8 cellular contexts compared by ENCODE assay signal in genomic region chr1:153422450-153423068, GRCh38. TPM values are rescaled to one million over a fixed set of nuclear protein-coding genes. Genes with fewer than 3 reads are reported as not detected.
A peak's percentile ranks its signal among the peaks of the same experiment; 100 is the strongest.
DNase-seq lines count a peak whose midpoint lies in the region; ATAC-seq and TF ChIP-seq lines count a peak whose summit lies in the region.

No MANE protein-coding gene starts in this region.

- H3K27ac Mint-ChIP-seq in WTC11 = no peak overlapping the region

- H3K4me1 ChIP-seq in gastroesophageal sphincter = no peaks in the 10 kb centered on the region

- peaks cover 29% of the 10 kb centered on the region for H3K27me3 ChIP-seq in gastroesophageal sphincter

- DNase-seq in AG10803 (ENCODE audit: low read depth) (peak; percentile 34), WTC11 (ENCODE audit: low spot score) (peak; percentile 81), choroid plexus epithelial cell (ENCODE audit: low read depth) (peak; percentile 66), lower leg skin (ENCODE audit: low spot score in 2 of 2) (peak; percentile 55 to 90)
- DNase-seq in stimulated activated CD8-positive, alpha-beta memory T cell treated with anti-CD3 and anti-CD28 coated beads, Interleukin-15, amount 100 ng/mL, for 1 hour (ENCODE audit: low read depth) = peak; percentile 43

- H3K4me3 ChIP-seq in AG10803 (ENCODE audit: low read length) = no peak overlapping the region
- no peak overlapping the region for H3K4me3 ChIP-seq in choroid plexus epithelial cell (ENCODE audit: low read depth, low read length)
- no peak overlapping the region for H3K4me3 ChIP-seq in lower leg skin (ENCODE audit: low read depth, poor library complexity, severe bottlenecking)
- no peak overlapping the region for H3K4me3 ChIP-seq in gastroesophageal sphincter

- TF ChIP-seq POLR2A in lower leg skin (IDR thresholded peaks at IDR 0.05) (no peak), gastroesophageal sphincter (IDR thresholded peaks at IDR 0.05) (no peak)

- no peak for TF ChIP-seq RAD21 in Ishikawa (IDR thresholded peaks at IDR 0.05; ENCODE audit: low read depth)

- intact Hi-C loops in lower leg skin (cut with DNase I; ENCODE audit: low total_unique reads) = no loop called here

- TF ChIP-seq CTCF in AG10803 (conservative IDR thresholded peaks at IDR 0.05; ENCODE audit: low read length) = no peak
- TF ChIP-seq CTCF in WTC11 (IDR thresholded peaks at IDR 0.05) = no peak
- TF ChIP-seq CTCF in choroid plexus epithelial cell (conservative IDR thresholded peaks at IDR 0.05; ENCODE audit: low read depth, low read length) = no peak
- no peak for TF ChIP-seq CTCF in lower leg skin (IDR thresholded peaks at IDR 0.05)
- TF ChIP-seq CTCF in gastroesophageal sphincter (IDR thresholded peaks at IDR 0.05) = no peak

- CTCF ChIA-PET in WTC11 (lab: Charles Lee) = interaction anchor here (1.0 to 1.5 kb wide), 4 partner anchors 35 to 72 kb away, joined by 3 to 4 read pairs (median 3); no protein-coding TSS in a partner anchor

- POLR2A ChIA-PET in WTC11 (lab: Charles Lee) = no interaction called here

- H3K9me3 Mint-ChIP-seq in WTC11 = no peaks in the 10 kb centered on the region

- H3K4me1 Mint-ChIP-seq in WTC11 = no peaks in the 10 kb centered on the region

- no peaks in the 10 kb centered on the region for H3K9me3 ChIP-seq in gastroesophageal sphincter

- TF ChIP-seq EP300 in Ishikawa (IDR thresholded peaks at IDR 0.05; ENCODE audit: borderline replicate concordance) (no peak), gastroesophageal sphincter (IDR thresholded peaks at IDR 0.05) (no peak)

- H3K36me3 Mint-ChIP-seq in WTC11 = no peaks in the 10 kb centered on the region

- H3K4me3 Mint-ChIP-seq in WTC11 = no peak overlapping the region

- 7% methylated on average over 6 of the region's 6 CpGs for WGBS in lower leg skin, 2 donors
- WGBS in gastroesophageal sphincter (ENCODE audit: low coverage in 1 of 2), 2 donors = 3 to 5% methylated on average over 6 of the region's 6 CpGs

- ATAC-seq in WTC11 (peak; percentile 46; the same call in 1 of the 2 replicates), gastroesophageal sphincter (no peak), HG02571 (IDR thresholded peaks at IDR 0.05; ENCODE audit: unreplicated experiment) (no peak)

- H3K27me3 Mint-ChIP-seq in WTC11 (ENCODE audit: low read depth) = peaks cover 7% of the 10 kb centered on the region

- H3K36me3 ChIP-seq in gastroesophageal sphincter = no peaks in the 10 kb centered on the region

- no peak overlapping the region for H3K27ac ChIP-seq in gastroesophageal sphincter

TF ChIP-seq in Ishikawa, 13 proteins besides CTCF, POLR2A, EP300 and RAD21 (continues in another document):
- TF ChIP-seq NFIC (IDR thresholded peaks at IDR 0.05) = no peak
- TF ChIP-seq FOXM1 (IDR thresholded peaks at IDR 0.05; ENCODE audit: borderline replicate concordance, low read depth) = no peak
- TF ChIP-seq TCF12 (IDR thresholded peaks at IDR 0.05; ENCODE audit: low read depth) = no peak
- TF ChIP-seq EGR1 (IDR thresholded peaks at IDR 0.05) = no peak
- TF ChIP-seq CEBPB (IDR thresholded peaks at IDR 0.05) = no peak
- no peak for TF ChIP-seq MAX (IDR thresholded peaks at IDR 0.05)
- no peak for TF ChIP-seq ZBTB7A (IDR thresholded peaks at IDR 0.05; ENCODE audit: low read depth)
- TF ChIP-seq, protein P1, sequence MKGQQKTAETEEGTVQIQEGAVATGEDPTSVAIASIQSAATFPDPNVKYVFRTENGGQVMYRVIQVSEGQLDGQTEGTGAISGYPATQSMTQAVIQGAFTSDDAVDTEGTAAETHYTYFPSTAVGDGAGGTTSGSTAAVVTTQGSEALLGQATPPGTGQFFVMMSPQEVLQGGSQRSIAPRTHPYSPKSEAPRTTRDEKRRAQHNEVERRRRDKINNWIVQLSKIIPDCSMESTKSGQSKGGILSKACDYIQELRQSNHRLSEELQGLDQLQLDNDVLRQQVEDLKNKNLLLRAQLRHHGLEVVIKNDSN (IDR thresholded peaks at IDR 0.05) = no peak
- TF ChIP-seq TEAD4 (IDR thresholded peaks at IDR 0.05) = peak; percentile 53
- TF ChIP-seq CREB1 (IDR thresholded peaks at IDR 0.05; ENCODE audit: low read depth) = peak; percentile 80
- TF ChIP-seq YY1 (IDR thresholded peaks at IDR 0.05; ENCODE audit: low read depth) = no peak
- no peak for TF ChIP-seq TAF1 (IDR thresholded peaks at IDR 0.05; ENCODE audit: low read depth)

TF ChIP-seq in WTC11, 78 proteins besides CTCF, POLR2A, EP300 and RAD21:
- TF ChIP-seq TEAD4 (CRISPR knock-in tag; IDR thresholded peaks at IDR 0.05) (0 out of 2 replicates have a peak, but pooled peaks have one; percentile 21), NFE2L1 (CRISPR knock-in tag; IDR thresholded peaks at IDR 0.05) (peak; percentile 60; the same call in 1 of the 2 replicates), TP53 (CRISPR knock-in tag; IDR thresholded peaks at IDR 0.05) (peak; percentile 75; the same call in 1 of the 2 replicates), GABPB1 (CRISPR knock-in tag; IDR thresholded peaks at IDR 0.05) (peak; percentile 34; the same call in 1 of the 2 replicates), CREB1 (CRISPR knock-in tag; IDR thresholded peaks at IDR 0.05) (peak; percentile 48; the same call in 1 of the 2 replicates), USF2 (CRISPR knock-in tag; IDR thresholded peaks at IDR 0.05) (no peak), CREM (CRISPR knock-in tag; IDR thresholded peaks at IDR 0.05) (peak; percentile 88)
- TF ChIP-seq, protein P2, sequence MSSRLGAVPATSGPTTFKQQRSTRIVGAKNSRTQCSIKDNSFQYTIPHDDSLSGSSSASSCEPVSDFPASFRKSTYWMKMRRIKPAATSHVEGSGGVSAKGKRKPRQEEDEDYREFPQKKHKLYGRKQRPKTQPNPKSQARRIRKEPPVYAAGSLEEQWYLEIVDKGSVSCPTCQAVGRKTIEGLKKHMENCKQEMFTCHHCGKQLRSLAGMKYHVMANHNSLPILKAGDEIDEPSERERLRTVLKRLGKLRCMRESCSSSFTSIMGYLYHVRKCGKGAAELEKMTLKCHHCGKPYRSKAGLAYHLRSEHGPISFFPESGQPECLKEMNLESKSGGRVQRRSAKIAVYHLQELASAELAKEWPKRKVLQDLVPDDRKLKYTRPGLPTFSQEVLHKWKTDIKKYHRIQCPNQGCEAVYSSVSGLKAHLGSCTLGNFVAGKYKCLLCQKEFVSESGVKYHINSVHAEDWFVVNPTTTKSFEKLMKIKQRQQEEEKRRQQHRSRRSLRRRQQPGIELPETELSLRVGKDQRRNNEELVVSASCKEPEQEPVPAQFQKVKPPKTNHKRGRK (CRISPR knock-in tag; IDR thresholded peaks at IDR 0.05; ENCODE audit: borderline replicate concordance) = no peak

RNA-seq across cellular contexts. Expression of gene S100A7A, which starts 6.2 kb away (rescaled TPM):
- total RNA-seq in WTC11 (2021) = not detected in 3 replicates
- not detected for total RNA-seq in lower leg skin
- under 1 TPM in 2 of 4 donors, not detected in 2; 0.16 to 0.79 TPM for total RNA-seq in gastroesophageal sphincter

RNA-seq across cellular contexts. Expression of gene S100A8, which starts 31.7 kb away (rescaled TPM):
- 1.4 TPM in 1 of 3 replicates, not detected in the others for total RNA-seq in WTC11 (2021)
- total RNA-seq in lower leg skin = 10 to 100 TPM in 1 of 4 donors, 1 to 10 TPM in 3; 1.3 to 14.3 (median 6.0) TPM
- total RNA-seq in gastroesophageal sphincter = 100 to 1,000 TPM in 2 of 4 donors, 10 to 100 TPM in 2; 13.1 to 745 (median 110) TPM

RNA-seq across cellular contexts. Expression of gene S100A7, which starts 37.9 kb away (rescaled TPM):
- total RNA-seq in WTC11 (2021) (not detected in 3 replicates), lower leg skin (10 to 100 TPM; 12.2 to 46.8 (median 31.3) TPM), gastroesophageal sphincter (100 to 1,000 TPM in 1 of 4 donors, 10 to 100 TPM in 1, not detected in 2; 33.0 to 253 TPM)

RNA-seq across cellular contexts. Expression of gene S100A12, which starts 47.1 kb away (rescaled TPM):
- total RNA-seq in WTC11 (2021) = not detected in 3 replicates
- 1 to 10 TPM in 1 of 4 donors, not detected in 3; 2.0 TPM for total RNA-seq in lower leg skin
- 10 to 100 TPM in 2 of 4 donors, 1 to 10 TPM in 1, not detected in 1; 1.4 to 21.1 (median 12.6) TPM for total RNA-seq in gastroesophageal sphincter
